Comparison of ENCODE assay signal across 23 cellular contexts in the genomic region with DNA sequence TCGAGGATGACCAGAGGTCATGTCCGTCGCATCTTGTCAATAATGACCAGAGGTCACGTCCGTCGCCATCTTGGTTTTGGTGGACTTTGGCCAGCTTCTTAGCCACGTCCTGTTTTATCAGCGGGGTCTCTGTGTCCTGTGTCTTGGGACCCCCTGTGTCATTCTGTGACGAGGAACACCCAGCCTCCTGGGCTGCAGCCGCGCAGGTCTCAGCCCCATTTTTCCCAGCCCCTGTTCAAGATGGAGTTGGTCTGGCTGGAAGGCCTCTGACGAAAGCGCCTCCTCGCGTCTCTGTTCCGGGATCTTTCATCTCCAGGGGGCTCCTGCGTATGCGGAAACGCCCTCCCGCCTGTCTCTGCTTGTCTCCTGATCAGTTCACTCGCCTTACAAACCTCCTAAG.
"Had no signal": no experiment of that assay in that cellular context is flagged by ENCODE, and none has a peak within 500 bp of the region (broad histone marks: within the 10 kb centered on the region; RNA-seq: fewer than 3 reads in every experiment).

No MANE protein-coding gene starts in this region.

- ATAC-seq: activated CD4-positive, alpha-beta T cell treated with anti-CD3 and anti-CD28 coated beads for 36 hours; gastroesophageal sphincter; left cardiac atrium; sciatic nerve; stimulated activated naive CD8-positive, alpha-beta T cell treated with anti-CD3 and anti-CD28 coated beads, Interleukin-15, Interleukin-2, amounts not matched to agents 100 U/mL and 50 U/mL, for 24 hours; T-helper 17 cell had no signal

- H3K4me3 ChIP-seq: coronary artery, gastroesophageal sphincter, SK-N-MC, smooth muscle cell, transverse colon had no signal

- DNase-seq: activated B cell treated with CpG ODN at 0.5 μM for 24 hours; activated CD4-positive, alpha-beta T cell treated with anti-CD3 and anti-CD28 coated beads for 36 hours; activated CD4-positive, alpha-beta T cell treated with anti-CD3 and anti-CD28 coated beads, Interleukin-2, amount 50 U/mL, for 4 hours; activated naive CD4-positive, alpha-beta T cell; activated naive CD8-positive, alpha-beta T cell treated with anti-CD3 and anti-CD28 coated beads, Interleukin-2, amount 10 ng/mL, durations not matched to agents 7 days and 5 days; activated T-cell treated with anti-CD3 and anti-CD28 coated beads for 4 hours; amniotic stem cell; cerebellar nuclear complex; endodermal cell; hypothalamus; left cardiac atrium; stimulated activated CD4-positive, alpha-beta T cell treated with anti-CD3 and anti-CD28 coated beads, Interleukin-4, amount 100 ng/mL, for 4 hours; stimulated activated naive CD8-positive, alpha-beta T cell treated with anti-CD3 and anti-CD28 coated beads, Interleukin-15, Interleukin-2, amounts not matched to agents 100 U/mL and 50 U/mL, for 24 hours; substantia nigra; SW 1271; T-helper 17 cell; transverse colon had no signal

- H3K27ac ChIP-seq: coronary artery, gastroesophageal sphincter, parathyroid adenoma, SK-N-MC, transverse colon had no signal

- H3K36me3 ChIP-seq: gastroesophageal sphincter, transverse colon had no signal

- H3K9ac ChIP-seq: parathyroid adenoma had no signal

- H3K27me3 ChIP-seq: transverse colon had no signal

- H3K9me3 ChIP-seq: transverse colon had no signal

- H3K4me1 ChIP-seq: gastroesophageal sphincter, parathyroid adenoma, transverse colon had no signal
